8 cellular contexts compared by ENCODE assay signal in genomic region chr5:58891072-58891970, GRCh38.
A peak's percentile ranks its signal among the peaks of the same experiment; 100 is the strongest.
DNase-seq lines count a peak whose midpoint lies in the region; ATAC-seq and TF ChIP-seq lines count a peak whose summit lies in the region.

No MANE protein-coding gene starts in this region.

- H3K4me1 ChIP-seq in foreskin keratinocyte (no peaks in the 10 kb centered on the region), suprapubic skin (peaks cover 10% of the 10 kb centered on the region)

- H3K27ac ChIP-seq in foreskin keratinocyte (peak overlapping the region; percentile 22), suprapubic skin (peak overlapping the region; percentile 53)

- TF ChIP-seq CTCF in foreskin keratinocyte (conservative IDR thresholded peaks at IDR 0.05) (peak; percentile 81), suprapubic skin (IDR thresholded peaks at IDR 0.05) (peak; percentile 60 to 67)

- H3K9me3 ChIP-seq in suprapubic skin: no peaks in the 10 kb centered on the region

- 11% methylated on average over 18 of the region's 18 CpGs for WGBS in suprapubic skin

- DNase-seq in NCI-H1436 (lab: John Stamatoyannopoulos, UW) (peak; percentile 65), NCI-H1436 treated with DMSO at 0.1 percent for 48 hours (lab: John Stamatoyannopoulos, UW) (no peak), HT-29 (ENCODE audit: low spot score) (peak; percentile 79), SHP77 (lab: John Stamatoyannopoulos, UW) (peak; percentile 67 to 73), foreskin keratinocyte (peak; percentile 53 to 88), nucleus accumbens (lab: John Stamatoyannopoulos, UW) (peak in 49 of 56 donors; percentile 3 to 87 (median 37)), suprapubic skin (ENCODE audit: low spot score in 2 of 2) (peak; percentile 86 to 89)
- DNase-seq in activated effector memory CD4-positive, alpha-beta T cell treated with Interleukin-2 at 50 U/mL for 16 hours: peak; percentile 41

- H3K27me3 ChIP-seq in foreskin keratinocyte (peaks cover 3% of the 10 kb centered on the region), suprapubic skin (no peaks in the 10 kb centered on the region)

- no peak for TF ChIP-seq POLR2A in suprapubic skin (IDR thresholded peaks at IDR 0.05)

- TF ChIP-seq EP300 in suprapubic skin (IDR thresholded peaks at IDR 0.05): no peak

- H3K4me3 ChIP-seq in suprapubic skin: no peak overlapping the region

- peak; percentile 61 for ATAC-seq in foreskin keratinocyte

- no peaks in the 10 kb centered on the region for H3K36me3 ChIP-seq in suprapubic skin
